In genomic region chr5:76980518-76981144, GRCh38 we compare ENCODE assay signal across 21 cellular contexts. TPM values are rescaled to one million over a fixed set of nuclear protein-coding genes. Genes with fewer than 3 reads are reported as not detected.
DNase-seq lines count a peak whose midpoint lies in the region; ATAC-seq, FAIRE-seq and TF ChIP-seq lines count a peak whose summit lies in the region.
"Had no signal": no experiment of that assay in that cellular context is flagged by ENCODE, and none has a peak within 500 bp of the region (broad histone marks: within the 10 kb centered on the region; RNA-seq: fewer than 3 reads in every experiment).

No MANE protein-coding gene starts in this region.

- TF ChIP-seq RAD21 in K562 (CRISPR knock-in tag; conservative IDR thresholded peaks at IDR 0.05 in 1 of 2, IDR thresholded peaks at IDR 0.05 in 1 of 2), result no peak

- H3K4me3 ChIP-seq in HEK293 (ENCODE audit: low read depth, low read length) (no peak overlapping the region), K562 (no peak overlapping the region), osteoblast (ENCODE audit: insufficient read depth, low read length) (no peak overlapping the region), coronary artery (no peak overlapping the region)
- H3K4me3 ChIP-seq: BLaER1 treated with 17β-estradiol and CSF1 and Interleukin-3, amounts not matched to agents 10 nM and 100 nM; GM12878; HAP-1 had no signal

- no peaks in the 10 kb centered on the region for H3K36me3 ChIP-seq in HEK293 (ENCODE audit: control insufficient read depth in 2 of 2, insufficient read depth in 1 of 2, low read length in 2 of 2)
- H3K36me3 ChIP-seq in K562 (ENCODE audit: control insufficient read depth, insufficient read depth, low read length), result no peaks in the 10 kb centered on the region
- H3K36me3 ChIP-seq in osteoblast (ENCODE audit: insufficient read depth, low read length), result no peaks in the 10 kb centered on the region
- H3K36me3 ChIP-seq: BE2C; BLaER1 treated with 17β-estradiol and CSF1 and Interleukin-3, amounts not matched to agents 10 nM and 100 nM; HAP-1 had no signal

- H3K4me1 ChIP-seq in HEK293 (ENCODE audit: control insufficient read depth, insufficient read depth, low read length), result no peaks in the 10 kb centered on the region
- H3K4me1 ChIP-seq in K562 (replicated peaks in 1 of 2; ENCODE audit: control insufficient read depth in 2 of 2, insufficient read depth in 2 of 2, low read length in 2 of 2), result no peaks in the 10 kb centered on the region; a peak in 1 of 5 replicates
- H3K4me1 ChIP-seq in osteoblast (ENCODE audit: insufficient read depth, low read length), result no peaks in the 10 kb centered on the region
- H3K4me1 ChIP-seq: BE2C, HAP-1 had no signal

- no peak for ATAC-seq in K562
- peak; percentile 39 for ATAC-seq in left lobe of liver
- ATAC-seq: GM12878 had no signal

- H3K9ac ChIP-seq in K562 (ENCODE audit: insufficient read depth in 1 of 2, low read depth in 2 of 2, low read length in 2 of 2), result no peak overlapping the region
- H3K9ac ChIP-seq: BLaER1 treated with 17β-estradiol and CSF1 and Interleukin-3, amounts not matched to agents 10 nM and 100 nM had no signal

- H3K27me3 ChIP-seq in K562 (ENCODE audit: control insufficient read depth in 2 of 2, insufficient read depth in 2 of 2, low read length in 2 of 2), result 0 out of 5 replicates have a peak, but pooled peaks cover 0 to 2% of the 10 kb centered on the region in 2 experiments
- no peaks in the 10 kb centered on the region for H3K27me3 ChIP-seq in osteoblast (ENCODE audit: insufficient read depth, low read length)
- H3K27me3 ChIP-seq: BLaER1 treated with 17β-estradiol and CSF1 and Interleukin-3, amounts not matched to agents 10 nM and 100 nM had no signal

- TF ChIP-seq CTCF in HEK293 (tag by site-specific recombination; IDR thresholded peaks at IDR 0.05) (no peak), K562 (IDR thresholded peaks at IDR 0.05 in 2 of 3, conservative IDR thresholded peaks at IDR 0.05 in 1 of 3; ENCODE audit: insufficient read depth in 2 of 3, low read depth in 1 of 3, low read length in 3 of 3) (no peak), osteoblast (IDR thresholded peaks at IDR 0.05; ENCODE audit: extremely low read depth, low read depth, low read length) (no peak), coronary artery (IDR thresholded peaks at IDR 0.05) (no peak)

- no peak for DNase-seq in K562 (ENCODE audit: extremely low read depth in 1 of 4, low spot score in 3 of 4)
- DNase-seq in left lobe of liver (ENCODE audit: low spot score), result no peak
- DNase-seq in osteoblast (ENCODE audit: insufficient read length, low spot score, missing footprints), result peak; percentile 71
- DNase-seq in coronary artery (ENCODE audit: low spot score), result no peak
- no peak for DNase-seq in NCI-H2171 (lab: John Stamatoyannopoulos, UW)
- DNase-seq in GM19240 (ENCODE audit: insufficient read length, low spot score), result no peak
- DNase-seq: BE2C; CD4-positive, alpha-beta T cell; CD8-positive, alpha-beta memory T cell; DMS 273 treated with DMSO at 0.1 percent for 48 hours; DMS79; EL; GDM1; GOT3 had no signal

- TF ChIP-seq POLR2A in K562 (conservative IDR thresholded peaks at IDR 0.05), result no peak

- H3K9me3 ChIP-seq in HEK293 (ENCODE audit: control insufficient read depth, insufficient read depth, low read depth, low read length), result no peaks in the 10 kb centered on the region
- no peaks in the 10 kb centered on the region for H3K9me3 ChIP-seq in K562 (replicated peaks; ENCODE audit: control insufficient read depth, insufficient read depth, low read depth, low read length)
- no peaks in the 10 kb centered on the region for H3K9me3 ChIP-seq in osteoblast (ENCODE audit: low read depth, low read length)
- H3K9me3 ChIP-seq: BE2C, HAP-1 had no signal

- no peaks in the 10 kb centered on the region for H3K9me1 ChIP-seq in K562 (ENCODE audit: control insufficient read depth, insufficient read depth, low read length)

- H2AFZ ChIP-seq in K562 (ENCODE audit: low read depth, low read length) (no peak overlapping the region), osteoblast (ENCODE audit: low read length) (no peak overlapping the region)

- POLR2A ChIA-PET in HEK293 (lab: Yijun Ruan, JAX) (no interaction called here), K562 (lab: Yijun Ruan, JAX) (no interaction called here)

- no peak for TF ChIP-seq EP300 in K562 (IDR thresholded peaks at IDR 0.05; ENCODE audit: low read length)

- in situ Hi-C loops in K562 (cut with MboI), result no loop called here

- H4K20me1 ChIP-seq in K562 (replicated peaks; ENCODE audit: control insufficient read depth, insufficient read depth, low read length) (no peaks in the 10 kb centered on the region), osteoblast (ENCODE audit: insufficient read depth, low read length) (no peaks in the 10 kb centered on the region)
- H4K20me1 ChIP-seq: BLaER1 treated with 17β-estradiol and CSF1 and Interleukin-3, amounts not matched to agents 10 nM and 100 nM had no signal

- H3K27ac ChIP-seq in HEK293 (ENCODE audit: extremely low read depth, low read depth, low read length), result no peak overlapping the region
- no peak overlapping the region for H3K27ac ChIP-seq in K562 (ENCODE audit: extremely low read depth, low read depth, low read length)
- no peak overlapping the region for H3K27ac ChIP-seq in osteoblast (ENCODE audit: low read depth, low read length)
- H3K27ac ChIP-seq in coronary artery, result no peak overlapping the region
- H3K27ac ChIP-seq: 22Rv1; BLaER1 treated with 17β-estradiol and CSF1 and Interleukin-3, amounts not matched to agents 10 nM and 100 nM had no signal

- 11% methylated on average over 8 of the region's 8 CpGs for WGBS in K562 (ENCODE audit: insufficient coverage, low coverage, missing lambda C conversion rate)

- CTCF ChIA-PET in HEK293 (lab: Yijun Ruan, JAX) (interaction anchor here (0.7 kb wide), 1 partner anchor 703 kb away, joined by 3 read pairs; no protein-coding TSS in a partner anchor), K562 (lab: Yijun Ruan, JAX; ENCODE audit: low intra/inter-chr PET ratio) (no interaction called here)

- no peak for FAIRE-seq in K562 (lab: Jason Lieb, UNC)
- FAIRE-seq: D721Med had no signal

- no peak overlapping the region for H3K4me2 ChIP-seq in K562 (ENCODE audit: insufficient read depth, low read length)
- H3K4me2 ChIP-seq in osteoblast (ENCODE audit: insufficient read depth, low read length), result no peak overlapping the region
- H3K4me2 ChIP-seq: BLaER1 treated with 17β-estradiol and CSF1 and Interleukin-3, amounts not matched to agents 10 nM and 100 nM had no signal

- no peaks in the 10 kb centered on the region for H3K79me2 ChIP-seq in K562 (ENCODE audit: control insufficient read depth, insufficient read depth, low read length)
- no peaks in the 10 kb centered on the region for H3K79me2 ChIP-seq in osteoblast (ENCODE audit: insufficient read depth, low read length)

- intact Hi-C loops in K562 (cut with micrococcal nuclease), result no loop called here

- BruUV-seq in K562 (replicated peaks; lab: Mats Ljungman, UMichigan), result no TSS peak

TF ChIP-seq in HEK293, 187 proteins besides CTCF, POLR2A, EP300 and RAD21 (continues in another document):
- TF ChIP-seq ZNF561 (tag by site-specific recombination; IDR thresholded peaks at IDR 0.05; ENCODE audit: borderline replicate concordance) (no peak), ZNF10 (tag by site-specific recombination; IDR thresholded peaks at IDR 0.05) (peak; percentile 87)

TF ChIP-seq in K562, 482 proteins besides CTCF, POLR2A, EP300 and RAD21:
- TF ChIP-seq MCM7 (IDR thresholded peaks at IDR 0.05), result no peak
- TF ChIP-seq ZNF134 (CRISPR knock-in tag; conservative IDR thresholded peaks at IDR 0.05), result peak; percentile 84
- no peak for TF ChIP-seq U2AF1 (optimal IDR thresholded peaks at IDR 0.05; ENCODE audit: low read depth, low read length)

RNA-seq across cellular contexts. Expression of gene CRHBP, which starts 27.8 kb away (rescaled TPM):
- total RNA-seq in K562 (2011; cell fraction: chromatin; rRNA removed; ENCODE audit: low replicate concordance), result not detected in 2 replicates
- total RNA-seq in K562 (2011; cell fraction: nucleolus; rRNA removed), result not detected in 2 replicates
- not detected in 2 replicates for total RNA-seq in K562 (2011; cell fraction: nucleoplasm; rRNA removed)
- not detected in 2 replicates for total RNA-seq in K562 (2014; rRNA removed)
- not detected in 2 replicates for total RNA-seq in K562 (2014; rRNA removed; fragmentation: Illumina TruSeq; extraction: Trizol)
- total RNA-seq in K562 (2015; rRNA removed; fragmentation: Illumina TruSeq; extraction: Trizol), result not detected in 2 replicates
- not detected in 2 replicates for total RNA-seq in K562 (2021)
- polyA plus RNA-seq in K562 (2011; rRNA removed), result not detected in 2 replicates
- polyA plus RNA-seq in K562 (2011; cell fraction: cytosol; rRNA removed), result not detected in 2 replicates
- polyA plus RNA-seq in K562 (2011; cell fraction: nucleus; rRNA removed), result not detected in 2 replicates
- polyA plus RNA-seq in K562 (2012), result not detected in 2 replicates
- polyA plus RNA-seq in K562 (2014; fragmentation: Illumina TruSeq; extraction: Trizol), result not detected in 2 replicates
- not detected for polyA plus RNA-seq in K562 (2014; fragmentation: Nextera tagmentation; extraction: Ambion mirVana)
- 0.35 TPM in 1 of 2 replicates, not detected in the other for polyA plus RNA-seq in K562 (2014; rRNA removed)
- not detected in 2 replicates for polyA minus RNA-seq in K562 (2011; rRNA and poly(A)+ RNA removed)
- polyA minus RNA-seq in K562 (2011; cell fraction: cytosol; rRNA and poly(A)+ RNA removed), result not detected in 2 replicates
- not detected in 2 replicates for polyA minus RNA-seq in K562 (2011; cell fraction: nucleus; rRNA and poly(A)+ RNA removed)
- total RNA-seq in left lobe of liver, result 26.4 TPM
- under 0.01 TPM in 1 of 2 replicates, not detected in the other for total RNA-seq in osteoblast
- total RNA-seq: CD4-positive, alpha-beta T cell; CD8-positive, alpha-beta memory T cell; GM12878 had no signal
- polyA plus RNA-seq: CD14-positive monocyte; CD8-positive, alpha-beta memory T cell had no signal

RNA-seq across cellular contexts. Expression of gene AGGF1, which starts 49.6 kb away (rescaled TPM):
- 8.7 and 14.0 TPM in 2 replicates for total RNA-seq in K562 (2011; cell fraction: chromatin; rRNA removed; ENCODE audit: low replicate concordance)
- total RNA-seq in K562 (2011; cell fraction: nucleolus; rRNA removed), result 4.8 and 7.0 TPM in 2 replicates
- 7.1 and 8.5 TPM in 2 replicates for total RNA-seq in K562 (2011; cell fraction: nucleoplasm; rRNA removed)
- total RNA-seq in K562 (2014; rRNA removed) (15.6 and 19.8 TPM in 2 replicates), K562 (2014; rRNA removed; fragmentation: Illumina TruSeq; extraction: Trizol) (14.7 and 17.8 TPM in 2 replicates), K562 (2015; rRNA removed; fragmentation: Illumina TruSeq; extraction: Trizol) (12.1 and 13.4 TPM in 2 replicates), K562 (2021) (16.7 and 17.2 TPM in 2 replicates), left lobe of liver (12.0 TPM), osteoblast (22.1 and 25.7 TPM in 2 replicates)
- polyA plus RNA-seq in K562 (2011; rRNA removed) (15.6 and 20.4 TPM in 2 replicates), K562 (2014; fragmentation: Illumina TruSeq; extraction: Trizol) (10.7 and 12.9 TPM in 2 replicates), K562 (2014; fragmentation: Nextera tagmentation; extraction: Ambion mirVana) (1 to 10 TPM; 5.2 to 5.8 TPM), K562 (2014; rRNA removed) (10.0 and 12.4 TPM in 2 replicates)
- 6.5 and 9.1 TPM in 2 replicates for polyA plus RNA-seq in K562 (2011; cell fraction: cytosol; rRNA removed)
- polyA plus RNA-seq in K562 (2011; cell fraction: nucleus; rRNA removed), result 6.0 and 6.9 TPM in 2 replicates
- 10.0 and 12.8 TPM in 2 replicates for polyA plus RNA-seq in K562 (2012)
- polyA minus RNA-seq in K562 (2011; rRNA and poly(A)+ RNA removed), result 10.4 and 13.3 TPM in 2 replicates
- 6.3 and 8.2 TPM in 2 replicates for polyA minus RNA-seq in K562 (2011; cell fraction: cytosol; rRNA and poly(A)+ RNA removed)
- polyA minus RNA-seq in K562 (2011; cell fraction: nucleus; rRNA and poly(A)+ RNA removed), result 9.6 and 15.6 TPM in 2 replicates

Comparison
In these comparisons a context has a peak if more than half of its experiments do, and no peak if none do; other contexts are left out.
1. RNA of gene CRHBP, which starts 27.8 kb away (total RNA-seq): 26.4 TPM in left lobe of liver (single experiment); not detected in K562 and under 0.01 TPM in osteoblast; every median in the first group is over 10 times any median in the second.